12 cellular contexts compared by ENCODE assay signal in the genomic region with DNA sequence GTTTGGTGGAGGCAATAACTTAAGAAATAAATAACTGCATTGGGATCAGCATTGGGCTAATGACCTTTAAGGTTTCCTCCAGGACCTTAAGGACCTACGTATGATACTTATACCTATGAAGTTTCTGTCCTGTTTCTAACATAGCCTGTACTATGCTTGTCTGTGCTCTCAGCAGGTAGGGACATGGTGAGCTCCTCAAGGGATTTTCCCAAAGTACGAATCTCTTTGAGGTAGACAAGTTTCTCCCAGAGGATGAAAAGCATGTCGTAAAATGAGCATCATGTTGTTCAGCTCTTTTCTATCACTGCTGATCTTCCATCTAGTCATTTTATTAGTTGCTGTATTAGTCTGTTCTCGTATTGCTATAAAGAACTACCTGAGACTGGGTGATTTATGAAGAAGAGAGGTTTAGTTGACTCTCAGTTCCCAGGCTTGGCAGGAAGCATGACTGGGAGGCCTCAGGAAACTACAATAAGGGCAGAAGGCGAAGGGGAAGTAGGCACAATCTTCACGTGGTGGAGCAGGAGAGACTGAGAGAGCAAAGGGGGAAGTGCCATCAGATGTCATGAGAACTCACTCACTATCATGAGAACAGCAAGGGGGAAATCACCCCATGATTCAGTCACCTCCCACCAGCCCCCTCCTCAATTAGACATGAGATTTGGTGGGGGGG.
DNase-seq lines count a peak whose midpoint lies in the region; ATAC-seq and TF ChIP-seq lines count a peak whose summit lies in the region.
"Had no signal": no experiment of that assay in that cellular context is flagged by ENCODE, and none has a peak within 500 bp of the region (broad histone marks: within the 10 kb centered on the region; RNA-seq: fewer than 3 reads in every experiment).

No MANE protein-coding gene starts in this region.

- POLR2A ChIA-PET in activated CD4-positive, alpha-beta T cell treated with anti-CD3 and anti-CD28 coated beads for 36 hours (lab: Charles Lee) = interaction anchor here (0.9 kb wide), 1 partner anchor 10 kb away, joined by 3 read pairs; no protein-coding TSS in a partner anchor
- POLR2A ChIA-PET in OCI-LY7 (lab: Charles Lee) = interaction anchor here (0.6 kb wide), 1 partner anchor 32 kb away, joined by 5 read pairs; no protein-coding TSS in a partner anchor

- H3K4me1 Mint-ChIP-seq in activated CD4-positive, alpha-beta T cell treated with anti-CD3 and anti-CD28 coated beads for 36 hours = peaks cover 13% of the 10 kb centered on the region
- peaks cover 15% of the 10 kb centered on the region for H3K4me1 Mint-ChIP-seq in activated naive CD8-positive, alpha-beta T cell (ENCODE audit: low read depth)

- H3K4me2 ChIP-seq in OCI-LY7 (ENCODE audit: low read length) = no peak overlapping the region
- H3K4me2 ChIP-seq: SK-N-SH had no signal

- no peaks in the 10 kb centered on the region for H3K79me2 ChIP-seq in OCI-LY7 (ENCODE audit: insufficient read depth, low read depth, low read length)

- CTCF ChIA-PET in activated CD4-positive, alpha-beta T cell treated with anti-CD3 and anti-CD28 coated beads for 36 hours (lab: Charles Lee) = interaction anchor here (1.0 to 2.9 kb wide), 2 partner anchors 10 to 11 kb away, joined by 4 to 9 read pairs; no protein-coding TSS in a partner anchor
- CTCF ChIA-PET in OCI-LY7 (lab: Charles Lee; ENCODE audit: unreplicated experiment) = interaction anchor here (0.6 kb wide), 1 partner anchor 83 kb away, joined by 3 read pairs; no protein-coding TSS in a partner anchor

- TF ChIP-seq POLR2A in NB4 (IDR thresholded peaks at IDR 0.05; ENCODE audit: extremely low read depth, insufficient read length) = no peak

- peaks cover 3% of the 10 kb centered on the region for H3K9me3 Mint-ChIP-seq in activated CD4-positive, alpha-beta T cell treated with anti-CD3 and anti-CD28 coated beads for 36 hours (ENCODE audit: low read depth)
- H3K9me3 Mint-ChIP-seq in activated naive CD8-positive, alpha-beta T cell (ENCODE audit: low read depth) = peaks cover 13% of the 10 kb centered on the region

- ATAC-seq in activated CD4-positive, alpha-beta T cell treated with anti-CD3 and anti-CD28 coated beads for 36 hours = peak; percentile 93
- no peak for ATAC-seq in GM19035 (IDR thresholded peaks at IDR 0.05; ENCODE audit: unreplicated experiment)
- ATAC-seq: foreskin keratinocyte had no signal

- H4K20me1 ChIP-seq in OCI-LY7 (ENCODE audit: insufficient read depth, low read length) = no peaks in the 10 kb centered on the region

- no peaks in the 10 kb centered on the region for H3K9me2 ChIP-seq in OCI-LY7 (ENCODE audit: insufficient read depth, low read length)
- H3K9me2 ChIP-seq: SK-N-SH had no signal

- no peaks in the 10 kb centered on the region for H3K4me1 ChIP-seq in OCI-LY7 (ENCODE audit: insufficient read depth, low read length, poor library complexity, severe bottlenecking)
- H3K4me1 ChIP-seq: foreskin keratinocyte had no signal

- BruUV-seq in OCI-LY7 (replicated peaks; lab: Mats Ljungman, UMichigan) = no TSS peak

- H3K9me3 ChIP-seq in OCI-LY7 (ENCODE audit: low read length) = peaks cover 7% of the 10 kb centered on the region; the same call in 1 of the 2 replicates

- no peaks in the 10 kb centered on the region for H3K36me3 Mint-ChIP-seq in activated CD4-positive, alpha-beta T cell treated with anti-CD3 and anti-CD28 coated beads for 36 hours (ENCODE audit: low read depth)
- peaks cover 4% of the 10 kb centered on the region for H3K36me3 Mint-ChIP-seq in activated naive CD8-positive, alpha-beta T cell

- TF ChIP-seq CTCF in NB4 (IDR thresholded peaks at IDR 0.05; ENCODE audit: low read depth, low read length) = no peak
- no peak for TF ChIP-seq CTCF in OCI-LY7 (conservative IDR thresholded peaks at IDR 0.05; ENCODE audit: low read length)

- no peaks in the 10 kb centered on the region for H3K27me3 Mint-ChIP-seq in activated CD4-positive, alpha-beta T cell treated with anti-CD3 and anti-CD28 coated beads for 36 hours
- H3K27me3 Mint-ChIP-seq in activated naive CD8-positive, alpha-beta T cell = no peaks in the 10 kb centered on the region
- H3K27me3 Mint-ChIP-seq: progenitor cell of endocrine pancreas had no signal

- no peak overlapping the region for H3K4me3 ChIP-seq in NB4 (ENCODE audit: low read depth, low read length)
- H3K4me3 ChIP-seq in OCI-LY7 (ENCODE audit: low read depth, low read length, poor library complexity, severe bottlenecking) = no peak overlapping the region

- H3K27ac Mint-ChIP-seq in activated CD4-positive, alpha-beta T cell treated with anti-CD3 and anti-CD28 coated beads for 36 hours = no peak overlapping the region
- H3K27ac Mint-ChIP-seq in activated naive CD8-positive, alpha-beta T cell = peak overlapping the region; percentile 81
- H3K27ac Mint-ChIP-seq: progenitor cell of endocrine pancreas had no signal

- no peaks in the 10 kb centered on the region for H3K36me3 ChIP-seq in OCI-LY7 (ENCODE audit: insufficient read depth, low read length)

- intact Hi-C loops in activated CD4-positive, alpha-beta T cell treated with anti-CD3 and anti-CD28 coated beads for 36 hours (cut with DNase I, micrococcal nuclease) = no loop called here
- intact Hi-C loops in OCI-LY7 (cut with micrococcal nuclease; ENCODE audit: unreplicated experiment) = no loop called here

- H3K4me3 Mint-ChIP-seq in activated CD4-positive, alpha-beta T cell treated with anti-CD3 and anti-CD28 coated beads for 36 hours = no peak overlapping the region
- H3K4me3 Mint-ChIP-seq in activated naive CD8-positive, alpha-beta T cell = no peak overlapping the region

- H3K27ac ChIP-seq in OCI-LY7 (ENCODE audit: low read depth, low read length, poor library complexity, severe bottlenecking) = no peak overlapping the region
- H3K27ac ChIP-seq: foreskin keratinocyte had no signal

- no peak overlapping the region; the same call in 1 of the 2 replicates for H2AFZ ChIP-seq in OCI-LY7 (ENCODE audit: low read length)

- DNase-seq in activated CD4-positive, alpha-beta T cell treated with anti-CD3 and anti-CD28 coated beads for 36 hours = peak; percentile 50
- DNase-seq in activated CD4-positive, alpha-beta T cell treated with anti-CD3 and anti-CD28 coated beads, Interleukin-2, amount 50 U/mL, for 4 hours = no peak
- peak; percentile 84 for DNase-seq in NB4 (ENCODE audit: low read depth)
- peak; percentile 31 for DNase-seq in stimulated activated CD4-positive, alpha-beta T cell treated with anti-CD3 and anti-CD28 coated beads, Interleukin-2, amount 100 ng/mL, for 4 hours (ENCODE audit: low read depth)
- DNase-seq in OCI-LY7 (ENCODE audit: low spot score) = no peak
- DNase-seq in NCI-H446 treated with DMSO at 0.1 percent for 48 hours (lab: John Stamatoyannopoulos, UW) = no peak
- DNase-seq: 8988T, foreskin keratinocyte, SK-N-SH had no signal

Comparison
In these comparisons a context has a peak if more than half of its experiments do, and no peak if none do; other contexts are left out.
1. DNase-seq: peak in activated CD4-positive, alpha-beta T cell treated with anti-CD3 and anti-CD28 coated beads for 36 hours (single experiment), NB4 (single experiment) and stimulated activated CD4-positive, alpha-beta T cell treated with anti-CD3 and anti-CD28 coated beads, Interleukin-2, amount 100 ng/mL, for 4 hours (single experiment); none in activated CD4-positive, alpha-beta T cell treated with anti-CD3 and anti-CD28 coated beads, Interleukin-2, amount 50 U/mL, for 4 hours (0 of 2), OCI-LY7 (single experiment) and NCI-H446 treated with DMSO at 0.1 percent for 48 hours (single experiment).